Comparison of ENCODE assay signal across 33 cellular contexts in genomic region chr1:216459651-216460200, GRCh38. TPM values are rescaled to one million over a fixed set of nuclear protein-coding genes. Genes with fewer than 3 reads are reported as not detected.
"Had no signal": no experiment of that assay in that cellular context is flagged by ENCODE, and none has a peak within 500 bp of the region (broad histone marks: within the 10 kb centered on the region; RNA-seq: fewer than 3 reads in every experiment).

No MANE protein-coding gene starts in this region.

- H3K27me3 ChIP-seq: cardiac muscle cell, SJCRH30 had no signal

- H3K4me1 Mint-ChIP-seq: activated CD4-positive, alpha-beta memory T cell treated with anti-CD3 and anti-CD28 coated beads, Interleukin-2, amount 10 ng/mL, durations not matched to agents 7 days and 5 days; activated CD8-positive, alpha-beta memory T cell treated with anti-CD3 and anti-CD28 coated beads, Interleukin-2, amount 10 ng/mL, durations not matched to agents 7 days and 5 days; activated naive CD8-positive, alpha-beta T cell treated with anti-CD3 and anti-CD28 coated beads for 36 hours; central memory CD8-positive, alpha-beta T cell had no signal

- H3K36me3 Mint-ChIP-seq: activated CD8-positive, alpha-beta memory T cell treated with anti-CD3 and anti-CD28 coated beads, Interleukin-2, amount 10 ng/mL, durations not matched to agents 7 days and 5 days; activated naive CD8-positive, alpha-beta T cell treated with anti-CD3 and anti-CD28 coated beads for 36 hours had no signal

- H3K4me3 Mint-ChIP-seq: activated CD4-positive, alpha-beta memory T cell treated with anti-CD3 and anti-CD28 coated beads, Interleukin-2, amount 10 ng/mL, durations not matched to agents 7 days and 5 days; activated CD8-positive, alpha-beta memory T cell treated with anti-CD3 and anti-CD28 coated beads, Interleukin-2, amount 10 ng/mL, durations not matched to agents 7 days and 5 days; activated naive CD8-positive, alpha-beta T cell treated with anti-CD3 and anti-CD28 coated beads for 36 hours; central memory CD8-positive, alpha-beta T cell had no signal

- ATAC-seq: activated CD8-positive, alpha-beta memory T cell treated with anti-CD3 and anti-CD28 coated beads, Interleukin-2, amount 10 ng/mL, durations not matched to agents 7 days and 5 days; Panc1 had no signal

- H3K9me3 ChIP-seq: SJCRH30 had no signal

- DNase-seq: activated CD4-positive, alpha-beta memory T cell treated with anti-CD3 and anti-CD28 coated beads, Interleukin-2, amount 10 ng/mL, durations not matched to agents 7 days and 5 days; activated CD4-positive, alpha-beta T cell treated with anti-CD3 and anti-CD28 coated beads for 1 hour; activated CD4-positive, alpha-beta T cell treated with anti-CD3 and anti-CD28 coated beads for 48 hours; activated CD4-positive, CD25-positive, alpha-beta regulatory T cell; activated CD8-positive, alpha-beta memory T cell treated with anti-CD3 and anti-CD28 coated beads for 24 hours; activated CD8-positive, alpha-beta memory T cell treated with anti-CD3 and anti-CD28 coated beads, Interleukin-2, amount 10 ng/mL, durations not matched to agents 7 days and 5 days; activated CD8-positive, alpha-beta memory T cell treated with anti-CD3 and anti-CD28 coated beads, Interleukin-2, amount 50 U/mL, for 48 hours; activated effector memory CD4-positive, alpha-beta T cell treated with Interleukin-2 at 50 U/mL for 16 hours; activated naive CD4-positive, alpha-beta T cell; activated naive CD4-positive, alpha-beta T cell treated with anti-CD3 and anti-CD28 coated beads, Interleukin-2, amount 50 U/mL, for 16 hours; activated naive CD8-positive, alpha-beta T cell treated with anti-CD3 and anti-CD28 coated beads for 36 hours; activated T-cell treated with anti-CD3 and anti-CD28 coated beads, Interleukin-2, amount 50 U/mL, for 48 hours; amniotic stem cell; aorta; NCI-H1105; NCI-H1417 treated with DMSO at 0.1 percent for 48 hours; NCI-H187 treated with DMSO at 0.1 percent for 48 hours; NCI-H2081; NCI-H345; NCI-H524 treated with DMSO at 0.1 percent for 48 hours; OCI-M1; SHP77; SJCRH30; T1000; WERI-Rb-1 had no signal

- H3K4me3 ChIP-seq: cardiac muscle cell, SJCRH30, SK-N-MC had no signal

- H3K27me3 Mint-ChIP-seq: activated CD4-positive, alpha-beta memory T cell treated with anti-CD3 and anti-CD28 coated beads, Interleukin-2, amount 10 ng/mL, durations not matched to agents 7 days and 5 days; activated CD8-positive, alpha-beta memory T cell treated with anti-CD3 and anti-CD28 coated beads, Interleukin-2, amount 10 ng/mL, durations not matched to agents 7 days and 5 days; activated naive CD8-positive, alpha-beta T cell treated with anti-CD3 and anti-CD28 coated beads for 36 hours; central memory CD8-positive, alpha-beta T cell had no signal

- H3K36me3 ChIP-seq: cardiac muscle cell, SJCRH30, WERI-Rb-1 had no signal

- H3K27ac ChIP-seq: SJCRH30, SK-N-MC, WERI-Rb-1 had no signal

- H3K27ac Mint-ChIP-seq: activated CD4-positive, alpha-beta memory T cell treated with anti-CD3 and anti-CD28 coated beads, Interleukin-2, amount 10 ng/mL, durations not matched to agents 7 days and 5 days; activated CD8-positive, alpha-beta memory T cell treated with anti-CD3 and anti-CD28 coated beads, Interleukin-2, amount 10 ng/mL, durations not matched to agents 7 days and 5 days; activated naive CD8-positive, alpha-beta T cell treated with anti-CD3 and anti-CD28 coated beads for 36 hours had no signal

RNA-seq across cellular contexts. Expression of gene USH2A, which starts 36.5 kb away (rescaled TPM):
- total RNA-seq: activated CD4-positive, alpha-beta memory T cell treated with anti-CD3 and anti-CD28 coated beads, Interleukin-2, amount 10 ng/mL, durations not matched to agents 7 days and 5 days; activated CD8-positive, alpha-beta memory T cell treated with anti-CD3 and anti-CD28 coated beads, Interleukin-2, amount 10 ng/mL, durations not matched to agents 7 days and 5 days; activated naive CD8-positive, alpha-beta T cell treated with anti-CD3 and anti-CD28 coated beads for 36 hours; aorta; chondrocyte; M059J; T-helper 1 cell treated with Interleukin-12 subunit alpha and Interleukin-12 subunit beta and Interleukin-4 antibody, amounts not matched to agents 30 ng/mL and 1 ng/mL, for 36 hours; T-helper 2 cell treated with Interferon-gamma antibody and Interleukin-4, amounts not matched to agents 100 ng/mL and 5 ng/mL, for 36 hours had no signal
- polyA plus RNA-seq: cardiac muscle cell had no signal
